In genomic region chr19:58386166-58386575, GRCh38 we compare ENCODE assay signal across 8 cellular contexts. TPM values are rescaled to one million over a fixed set of nuclear protein-coding genes. Genes with fewer than 3 reads are reported as not detected.
DNase-seq lines count a peak whose midpoint lies in the region; ATAC-seq, FAIRE-seq and TF ChIP-seq lines count a peak whose summit lies in the region.

No MANE protein-coding gene starts in this region.

- POLR2A ChIA-PET in activated CD4-positive, alpha-beta memory T cell treated with anti-CD3 and anti-CD28 coated beads, Interleukin-2, amount 10 ng/mL, durations not matched to agents 7 days and 5 days (lab: Charles Lee): interaction anchor here (0.7 to 2.9 kb wide), 10 partner anchors 10 to 168 kb away, joined by 3 to 15 read pairs (median 4); partner anchors contain the start of genes CHMP2A, RNF225, ZNF497 and ZNF584

- TF ChIP-seq POLR2A in H54 (IDR thresholded peaks at IDR 0.05; ENCODE audit: low read depth, low read length): no peak

- H3K4me1 ChIP-seq in left ventricle myocardium inferior (peaks cover 67% of the 10 kb centered on the region), skeletal muscle tissue (ENCODE audit: control insufficient read depth in 3 of 3, insufficient read depth in 3 of 3, low read length in 3 of 3) (peaks cover 29 to 40% (median 38%) of the 10 kb centered on the region in 3 donors)

- no peak for FAIRE-seq in H54 (lab: Jason Lieb, UNC)

- peaks cover 32% of the 10 kb centered on the region for H3K36me3 ChIP-seq in left ventricle myocardium inferior
- H3K36me3 ChIP-seq in skeletal muscle tissue (ENCODE audit: control insufficient read depth in 3 of 3, insufficient read depth in 3 of 3, low read length in 3 of 3): peaks cover 7 to 11% (median 9%) of the 10 kb centered on the region in 3 donors

- DNase-seq in GM12864 (ENCODE audit: low read depth): no peak
- DNase-seq in activated CD4-positive, alpha-beta memory T cell treated with anti-CD3 and anti-CD28 coated beads, Interleukin-2, amount 10 ng/mL, durations not matched to agents 7 days and 5 days: peak; percentile 28
- no peak for DNase-seq in left ventricle myocardium inferior
- DNase-seq in NCI-H1048 (lab: John Stamatoyannopoulos, UW): no peak
- no peak for DNase-seq in H54 (ENCODE audit: insufficient read length, low spot score)
- no peak for DNase-seq in NCI-H128 (lab: John Stamatoyannopoulos, UW; ENCODE audit: unreplicated experiment)

- CTCF ChIA-PET in activated CD4-positive, alpha-beta memory T cell treated with anti-CD3 and anti-CD28 coated beads, Interleukin-2, amount 10 ng/mL, durations not matched to agents 7 days and 5 days (lab: Charles Lee): no interaction called here

- TF ChIP-seq CTCF in GM12864 (IDR thresholded peaks at IDR 0.05; ENCODE audit: low read depth, low read length, missing control alignments): no peak
- no peak for TF ChIP-seq CTCF in left ventricle myocardium inferior (IDR thresholded peaks at IDR 0.05; ENCODE audit: borderline replicate concordance)

- H3K9me3 ChIP-seq in left ventricle myocardium inferior (replicated peaks) (no peaks in the 10 kb centered on the region), skeletal muscle tissue (ENCODE audit: control insufficient read depth in 3 of 3, low read length in 3 of 3) (no peaks in the 10 kb centered on the region)

- peak overlapping the region; percentile 97 to 99 (median 98) for H3K9ac ChIP-seq in skeletal muscle tissue (ENCODE audit: low read depth in 1 of 3, low read length in 3 of 3)

- peak overlapping the region; percentile 95 for H3K4me3 Mint-ChIP-seq in activated CD4-positive, alpha-beta memory T cell treated with anti-CD3 and anti-CD28 coated beads, Interleukin-2, amount 10 ng/mL, durations not matched to agents 7 days and 5 days

- H3K27ac ChIP-seq in left ventricle myocardium inferior (replicated peaks): peak overlapping the region; percentile 100
- peak overlapping the region; percentile 98 for H3K27ac ChIP-seq in skeletal muscle tissue (ENCODE audit: low read depth, low read length)

- peaks cover 37% of the 10 kb centered on the region for H3K36me3 Mint-ChIP-seq in activated CD4-positive, alpha-beta memory T cell treated with anti-CD3 and anti-CD28 coated beads, Interleukin-2, amount 10 ng/mL, durations not matched to agents 7 days and 5 days (ENCODE audit: low read depth)

- peak; percentile 3 for ATAC-seq in HG02642 (IDR thresholded peaks at IDR 0.05; ENCODE audit: poor library complexity, unreplicated experiment)

- no peaks in the 10 kb centered on the region for H3K27me3 Mint-ChIP-seq in activated CD4-positive, alpha-beta memory T cell treated with anti-CD3 and anti-CD28 coated beads, Interleukin-2, amount 10 ng/mL, durations not matched to agents 7 days and 5 days

- no peaks in the 10 kb centered on the region for H3K9me3 Mint-ChIP-seq in activated CD4-positive, alpha-beta memory T cell treated with anti-CD3 and anti-CD28 coated beads, Interleukin-2, amount 10 ng/mL, durations not matched to agents 7 days and 5 days

- peak overlapping the region; percentile 88 for H3K4me3 ChIP-seq in GM12864 (ENCODE audit: low read depth, low read length)
- peak overlapping the region; percentile 71 for H3K4me3 ChIP-seq in left ventricle myocardium inferior
- H3K4me3 ChIP-seq in skeletal muscle tissue (ENCODE audit: low read length in 3 of 3): peak overlapping the region; percentile 71 to 95 (median 91)

- H3K27ac Mint-ChIP-seq in activated CD4-positive, alpha-beta memory T cell treated with anti-CD3 and anti-CD28 coated beads, Interleukin-2, amount 10 ng/mL, durations not matched to agents 7 days and 5 days: peak overlapping the region; percentile 96

- H3K27me3 ChIP-seq in left ventricle myocardium inferior (ENCODE audit: low read depth) (no peaks in the 10 kb centered on the region), skeletal muscle tissue (ENCODE audit: control insufficient read depth in 3 of 3, insufficient read depth in 3 of 3, low read length in 3 of 3) (no peaks in the 10 kb centered on the region)

- peaks cover 49% of the 10 kb centered on the region for H3K4me1 Mint-ChIP-seq in activated CD4-positive, alpha-beta memory T cell treated with anti-CD3 and anti-CD28 coated beads, Interleukin-2, amount 10 ng/mL, durations not matched to agents 7 days and 5 days

- intact Hi-C loops in left ventricle myocardium inferior (cut with micrococcal nuclease): no loop called here

RNA-seq across cellular contexts. Expression of gene RPS5, which starts 0.9 kb away (rescaled TPM):
- 100 to 1,000 TPM; 785 to 801 TPM for total RNA-seq in activated CD4-positive, alpha-beta memory T cell treated with anti-CD3 and anti-CD28 coated beads, Interleukin-2, amount 10 ng/mL, durations not matched to agents 7 days and 5 days
- 496 TPM for total RNA-seq in left ventricle myocardium inferior
- total RNA-seq in skeletal muscle tissue: 3,737 TPM

RNA-seq across cellular contexts. Expression of gene ZNF837, which starts 5.3 kb away (rescaled TPM):
- total RNA-seq in activated CD4-positive, alpha-beta memory T cell treated with anti-CD3 and anti-CD28 coated beads, Interleukin-2, amount 10 ng/mL, durations not matched to agents 7 days and 5 days: 1 to 10 TPM; 1.7 TPM
- total RNA-seq in left ventricle myocardium inferior (0.19 TPM), skeletal muscle tissue (0.52 TPM)

RNA-seq across cellular contexts. Expression of gene RNF225, which starts 9.3 kb away (rescaled TPM):
- under 1 TPM in 1 of 2 experiments, not detected in 1; 0.45 TPM for total RNA-seq in activated CD4-positive, alpha-beta memory T cell treated with anti-CD3 and anti-CD28 coated beads, Interleukin-2, amount 10 ng/mL, durations not matched to agents 7 days and 5 days
- not detected for total RNA-seq in left ventricle myocardium inferior
- not detected for total RNA-seq in skeletal muscle tissue

RNA-seq across cellular contexts. Expression of gene ZNF584, which starts 22.3 kb away (rescaled TPM):
- total RNA-seq in activated CD4-positive, alpha-beta memory T cell treated with anti-CD3 and anti-CD28 coated beads, Interleukin-2, amount 10 ng/mL, durations not matched to agents 7 days and 5 days: 1 to 10 TPM; 5.2 to 5.5 TPM
- total RNA-seq in left ventricle myocardium inferior (16.8 TPM), skeletal muscle tissue (8.4 TPM)

RNA-seq across cellular contexts. Expression of gene ZNF497, which starts 23.6 kb away (rescaled TPM):
- total RNA-seq in activated CD4-positive, alpha-beta memory T cell treated with anti-CD3 and anti-CD28 coated beads, Interleukin-2, amount 10 ng/mL, durations not matched to agents 7 days and 5 days: 1 to 10 TPM; 1.1 to 1.2 TPM
- total RNA-seq in left ventricle myocardium inferior: 0.41 TPM
- total RNA-seq in skeletal muscle tissue: 2.1 TPM
